In genomic region chr1:203183828-203184227, GRCh38 we compare ENCODE assay signal across 1 cellular context.
TF ChIP-seq lines count a peak whose summit lies in the region.

No MANE protein-coding gene starts in this region.

TF ChIP-seq in HepG2, 621 proteins besides CTCF, POLR2A, EP300 and RAD21:
- no peak for TF ChIP-seq TBX3 (IDR thresholded peaks at IDR 0.05; ENCODE audit: borderline replicate concordance)
- TF ChIP-seq ZNF629 (CRISPR knock-in tag; conservative IDR thresholded peaks at IDR 0.05), result peak; percentile 54; the same call in 1 of the 2 replicates
